ENCODE assay signal across 19 cellular contexts in genomic region chr9:87128844-87129493, GRCh38.
"Had no signal": no experiment of that assay in that cellular context is flagged by ENCODE, and none has a peak within 500 bp of the region (broad histone marks: within the 10 kb centered on the region; RNA-seq: fewer than 3 reads in every experiment).

No MANE protein-coding gene starts in this region.

- FAIRE-seq: RCC 7860 had no signal

- DNase-seq: KBM-7, MG63, NCI-H1092, NCI-H1105 treated with DMSO at 0.1 percent for 48 hours, NCI-H1417 treated with DMSO at 0.1 percent for 48 hours, NCI-H146, NCI-H1694 treated with DMSO at 0.1 percent for 48 hours, NCI-H1930, NCI-H2081 treated with DMSO at 0.1 percent for 48 hours, NCI-H2171, NCI-H226, NCI-H446, NCI-H510A, NCI-H524 treated with DMSO at 0.1 percent for 48 hours, NCI-H69, NCI-H774, SHP77 had no signal

- H3K36me3 ChIP-seq: MG63 had no signal

- H3K27ac ChIP-seq: RWPE1 had no signal

- H3K27me3 ChIP-seq: MG63 had no signal

- H3K4me3 ChIP-seq: MG63 had no signal
